In genomic region chr4:22869235-22869634, GRCh38 we compare ENCODE assay signal across 22 cellular contexts.
DNase-seq lines count a peak whose midpoint lies in the region; ATAC-seq, FAIRE-seq and TF ChIP-seq lines count a peak whose summit lies in the region.
"Had no signal": no experiment of that assay in that cellular context is flagged by ENCODE, and none has a peak within 500 bp of the region (broad histone marks: within the 10 kb centered on the region; RNA-seq: fewer than 3 reads in every experiment).

No MANE protein-coding gene starts in this region.

- H3K79me2 ChIP-seq in GM12878 (ENCODE audit: control insufficient read depth, insufficient read depth, low read length), result no peaks in the 10 kb centered on the region

- H3K27me3 ChIP-seq in GM12878 (replicated peaks in 1 of 2; ENCODE audit: control insufficient read depth in 2 of 2, insufficient read depth in 2 of 2, low read length in 1 of 2), result no peaks in the 10 kb centered on the region
- H3K27me3 ChIP-seq: uterus had no signal

- H4K20me1 ChIP-seq in GM12878 (ENCODE audit: control insufficient read depth, insufficient read depth), result no peaks in the 10 kb centered on the region

- SMC1A ChIA-PET in GM12878 (lab: Charles Lee; ENCODE audit: uncharacterized antibody, unreplicated experiment), result interaction anchor here (0.7 to 1.5 kb wide), 5 partner anchors 28 to 512 kb away, joined by 3 to 4 read pairs (median 3); no protein-coding TSS in a partner anchor

- POLR2A ChIA-PET in GM12878 (lab: Charles Lee), result interaction anchor here (1.1 kb wide), 1 partner anchor 26 kb away, joined by 3 read pairs; no protein-coding TSS in a partner anchor

- in situ Hi-C loops in GM12878 (cut with MboI), result no loop called here

- H3K9ac ChIP-seq in GM12878 (ENCODE audit: control insufficient read depth, insufficient read depth, low read length), result no peak overlapping the region

- no TSS peak for BruUV-seq in GM12878 (replicated peaks; lab: Mats Ljungman, UMichigan)

- no peak overlapping the region for H3K4me3 ChIP-seq in GM12878
- H3K4me3 ChIP-seq in retinal pigment epithelial cell (ENCODE audit: low read length), result no peak overlapping the region
- H3K4me3 ChIP-seq: prostate gland, smooth muscle cell, uterus had no signal

- no peaks in the 10 kb centered on the region for H3K4me1 ChIP-seq in GM12878 (ENCODE audit: control insufficient read depth, insufficient read depth, low read length)
- H3K4me1 ChIP-seq: prostate gland, uterus had no signal

- no peaks in the 10 kb centered on the region for H3K9me3 ChIP-seq in GM12878 (replicated peaks; ENCODE audit: control insufficient read depth, insufficient read depth, low read length)
- H3K9me3 ChIP-seq: prostate gland, uterus had no signal

- CTCF ChIA-PET in GM12878 (lab: Yijun Ruan, JAX), result interaction anchor here (1.0 to 1.8 kb wide), 5 partner anchors 9 to 30 kb away, joined by 3 to 6 read pairs (median 4); no protein-coding TSS in a partner anchor

- no peak for TF ChIP-seq POLR2A in GM12878 (IDR thresholded peaks at IDR 0.05; ENCODE audit: low read depth, low read length)

- TF ChIP-seq CTCF in GM12878 (IDR thresholded peaks at IDR 0.05 in 2 of 3, conservative IDR thresholded peaks at IDR 0.05 in 1 of 3; ENCODE audit: control insufficient read depth in 2 of 3, extremely low read depth in 1 of 3, insufficient read depth in 1 of 3, low read depth in 3 of 3, low read length in 3 of 3) (no peak), retinal pigment epithelial cell (conservative IDR thresholded peaks at IDR 0.05; ENCODE audit: low read depth, low read length) (peak; percentile 26)

- intact Hi-C loops in GM12878 (cut with micrococcal nuclease; ENCODE audit: unreplicated experiment), result no loop called here

- FAIRE-seq in GM12878 (lab: Jason Lieb, UNC), result no peak
- FAIRE-seq: bronchial epithelial cell had no signal

- peak; percentile 47 for ATAC-seq in GM12878
- ATAC-seq in HG02884 (IDR thresholded peaks at IDR 0.05; ENCODE audit: unreplicated experiment), result no peak
- ATAC-seq: left colon, Right ventricle myocardium inferior, T-cell had no signal

- no peak overlapping the region for H3K4me2 ChIP-seq in GM12878 (ENCODE audit: control insufficient read depth, insufficient read depth)
- H3K4me2 ChIP-seq: smooth muscle cell had no signal

- no peak overlapping the region for H3K27ac ChIP-seq in GM12878 (ENCODE audit: control insufficient read depth, insufficient read depth)
- H3K27ac ChIP-seq: prostate gland, uterus had no signal

- TF ChIP-seq EP300 in GM12878 (IDR thresholded peaks at IDR 0.05; ENCODE audit: borderline replicate concordance in 1 of 2, control insufficient read depth in 1 of 2, low read depth in 2 of 2, low read length in 2 of 2), result no peak

- DNase-seq in NCI-H748 (lab: John Stamatoyannopoulos, UW; ENCODE audit: unreplicated experiment) (peak; percentile 2), NCI-H748 treated with DMSO at 0.1 percent for 48 hours (lab: John Stamatoyannopoulos, UW) (no peak), NCI-H460 (ENCODE audit: extremely low read depth, low read depth) (peak; percentile 3), GM12878 (ENCODE audit: low read depth, low spot score) (no peak), retinal pigment epithelial cell (ENCODE audit: low read depth) (no peak), SIG-M5 treated with dmso at 0.1 percent for 504 hours (lab: John Stamatoyannopoulos, UW; ENCODE audit: unreplicated experiment) (no peak), NCI-H510A treated with DMSO at 0.1 percent for 48 hours (lab: John Stamatoyannopoulos, UW) (no peak)
- DNase-seq: activated CD4-positive, alpha-beta T cell treated with anti-CD3 and anti-CD28 coated beads, Interleukin-2, amount 50 U/mL, for 1 hour; activated CD8-positive, alpha-beta memory T cell treated with anti-CD3 and anti-CD28 coated beads, Interleukin-2, amount 50 U/mL, for 4 hours; cortex of kidney; DMS153; left colon; nephron progenitor cell; stimulated activated CD8-positive, alpha-beta memory T cell treated with anti-CD3 and anti-CD28 coated beads, Interleukin-4, amount 100 ng/mL, for 48 hours; substantia nigra; T-cell; uterus had no signal

- RAD21 ChIA-PET in GM12878 (lab: Charles Lee; ENCODE audit: unreplicated experiment), result no interaction called here

- WGBS in GM12878 (ENCODE audit: insufficient coverage, insufficient replicate concordance, low lambda C conversion rate, missing lambda C conversion rate), result 2% methylated on average over 3 of the region's 3 CpGs

- TF ChIP-seq RAD21 in GM12878 (IDR thresholded peaks at IDR 0.05; ENCODE audit: insufficient read depth, low read depth, low read length), result no peak

- H3K36me3 ChIP-seq in GM12878 (ENCODE audit: control insufficient read depth in 2 of 2, insufficient read depth in 2 of 2, low read length in 1 of 2), result no peaks in the 10 kb centered on the region
- H3K36me3 ChIP-seq: prostate gland, uterus had no signal

- no peak overlapping the region for H2AFZ ChIP-seq in GM12878 (ENCODE audit: control insufficient read depth, low read depth, low read length)

TF ChIP-seq in GM12878, 131 proteins besides CTCF, POLR2A, EP300 and RAD21:
- TF ChIP-seq IKZF1 (conservative IDR thresholded peaks at IDR 0.05) (0 out of 2 replicates have a peak, but pooled peaks have one; percentile 19), SREBF1 (IDR thresholded peaks at IDR 0.05; ENCODE audit: low read length) (no peak)

Comparison
In these comparisons a context has a peak if more than half of its experiments do, and no peak if none do; other contexts are left out.
1. DNase-seq: peak in NCI-H748 (single experiment) and NCI-H460 (single experiment); none in NCI-H748 treated with DMSO at 0.1 percent for 48 hours (single experiment), GM12878 (single experiment), retinal pigment epithelial cell (single experiment), SIG-M5 treated with dmso at 0.1 percent for 504 hours (single experiment) and NCI-H510A treated with DMSO at 0.1 percent for 48 hours (single experiment).